Comparison of ENCODE assay signal across 11 cellular contexts in the genomic region with DNA sequence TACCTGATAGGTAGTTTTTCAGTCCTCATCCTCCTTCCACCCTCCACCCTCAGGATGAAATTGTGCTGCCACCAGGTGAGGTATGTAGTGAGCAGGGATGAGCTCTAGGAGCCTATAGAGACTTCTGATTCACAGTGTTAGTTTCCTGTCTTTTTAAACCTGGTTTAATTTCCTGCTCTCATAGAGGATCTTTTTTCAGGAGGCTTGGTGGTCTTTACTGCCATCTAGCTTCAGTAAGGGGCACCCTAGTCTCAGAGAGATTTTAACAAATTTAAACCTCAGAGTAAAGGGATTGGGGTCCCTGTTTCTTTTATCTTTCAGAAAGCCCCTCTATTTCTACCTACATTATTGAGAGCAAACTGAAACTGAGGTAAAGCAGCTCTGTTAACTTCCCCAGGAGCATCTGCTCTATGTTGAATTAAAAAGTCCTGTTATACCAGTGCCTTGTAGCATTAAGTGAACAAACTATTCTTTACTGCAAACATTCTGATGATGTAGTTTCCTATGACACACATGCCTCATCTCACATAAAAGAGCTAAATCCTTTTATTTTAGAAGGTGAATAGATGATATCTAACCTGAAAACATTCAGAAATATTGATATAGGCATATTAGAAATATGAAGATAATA.
DNase-seq lines count a peak whose midpoint lies in the region; ATAC-seq and TF ChIP-seq lines count a peak whose summit lies in the region.
"Had no signal": no experiment of that assay in that cellular context is flagged by ENCODE, and none has a peak within 500 bp of the region (broad histone marks: within the 10 kb centered on the region; RNA-seq: fewer than 3 reads in every experiment).

No MANE protein-coding gene starts in this region.

- no peaks in the 10 kb centered on the region for H3K9me3 ChIP-seq in BE2C
- H3K9me3 ChIP-seq in hepatocyte (ENCODE audit: low read depth) = no peaks in the 10 kb centered on the region

- peak; percentile 64 for TF ChIP-seq CTCF in BE2C (IDR thresholded peaks at IDR 0.05; ENCODE audit: low read depth, low read length)
- peak; percentile 53 for TF ChIP-seq CTCF in HFF-Myc (IDR thresholded peaks at IDR 0.05; ENCODE audit: low read depth, low read length, missing control alignments)
- TF ChIP-seq CTCF in VCaP (conservative IDR thresholded peaks at IDR 0.05) = 0 out of 2 replicates have a peak, but pooled peaks have one; percentile 18
- peak; percentile 53 for TF ChIP-seq CTCF in hepatocyte (IDR thresholded peaks at IDR 0.05; ENCODE audit: poor library complexity)

- H3K4me2 ChIP-seq in hepatocyte = no peak overlapping the region

- ATAC-seq in GM18909 (IDR thresholded peaks at IDR 0.05; ENCODE audit: poor library complexity, unreplicated experiment) (no peak), HG02571 (IDR thresholded peaks at IDR 0.05; ENCODE audit: unreplicated experiment) (no peak), GM21367 (IDR thresholded peaks at IDR 0.05; ENCODE audit: unreplicated experiment) (no peak)
- ATAC-seq in activated CD4-positive, CD25-positive, alpha-beta regulatory T cell treated with anti-CD3 and anti-CD28 coated beads, Interleukin-2, amount 50 U/mL, for 24 hours = no peak

- H3K27me3 ChIP-seq in BE2C (peaks cover 19% of the 10 kb centered on the region), hepatocyte (no peaks in the 10 kb centered on the region)

- H3K36me3 ChIP-seq in BE2C (no peaks in the 10 kb centered on the region), hepatocyte (replicated peaks; ENCODE audit: insufficient read depth, low read depth) (no peaks in the 10 kb centered on the region)

- no peaks in the 10 kb centered on the region for H3K79me2 ChIP-seq in hepatocyte

- H3K4me3 ChIP-seq in BE2C (ENCODE audit: low read depth, low read length) = no peak overlapping the region
- H3K4me3 ChIP-seq in HFF-Myc (replicated peaks; ENCODE audit: low read depth, low read length) = no peak overlapping the region
- no peak overlapping the region for H3K4me3 ChIP-seq in hepatocyte
- H3K4me3 ChIP-seq: lung, SK-N-MC had no signal

- H4K20me1 ChIP-seq in hepatocyte (ENCODE audit: insufficient read depth, poor library complexity, severe bottlenecking) = no peaks in the 10 kb centered on the region

- no peak overlapping the region for H2AFZ ChIP-seq in hepatocyte

- H3K27ac ChIP-seq in VCaP (no peak overlapping the region), hepatocyte (no peak overlapping the region)
- H3K27ac ChIP-seq: SK-N-MC had no signal

- no peak for DNase-seq in BE2C
- no peak for DNase-seq in HFF-Myc (ENCODE audit: extremely low read depth, low read depth)
- DNase-seq in hepatocyte (ENCODE audit: low spot score) = no peak
- DNase-seq: stimulated activated CD4-positive, alpha-beta T cell treated with anti-CD3 and anti-CD28 coated beads, Interleukin-15, amount 100 ng/mL, for 24 hours had no signal

- no peaks in the 10 kb centered on the region for H3K4me1 ChIP-seq in BE2C
- H3K4me1 ChIP-seq in hepatocyte (ENCODE audit: insufficient read depth) = no peaks in the 10 kb centered on the region

- H3K9me2 ChIP-seq in hepatocyte (replicated peaks; ENCODE audit: insufficient read depth) = no peaks in the 10 kb centered on the region
